16 cellular contexts compared by ENCODE assay signal in genomic region chr12:68739891-68740290, GRCh38. TPM values are rescaled to one million over a fixed set of nuclear protein-coding genes. Genes with fewer than 3 reads are reported as not detected.
A peak's percentile ranks its signal among the peaks of the same experiment; 100 is the strongest.
DNase-seq lines count a peak whose midpoint lies in the region; ATAC-seq and TF ChIP-seq lines count a peak whose summit lies in the region.
"Had no signal": no experiment of that assay in that cellular context is flagged by ENCODE, and none has a peak within 500 bp of the region (broad histone marks: within the 10 kb centered on the region; RNA-seq: fewer than 3 reads in every experiment).

No MANE protein-coding gene starts in this region.

- TF ChIP-seq CTCF in SK-N-SH (IDR thresholded peaks at IDR 0.05) (no peak), gastroesophageal sphincter (IDR thresholded peaks at IDR 0.05) (no peak), WERI-Rb-1 (IDR thresholded peaks at IDR 0.05; ENCODE audit: low read depth, low read length) (no peak)

- H3K9me3 ChIP-seq in SK-N-SH (no peaks in the 10 kb centered on the region), gastroesophageal sphincter (no peaks in the 10 kb centered on the region), WERI-Rb-1 (ENCODE audit: severe bottlenecking) (no peaks in the 10 kb centered on the region)
- H3K9me3 ChIP-seq: BLaER1 had no signal

- H3K4me1 ChIP-seq in SK-N-SH (ENCODE audit: control insufficient read depth in 1 of 2, insufficient read depth in 2 of 2, low read depth in 1 of 2, low read length in 1 of 2) = peaks cover 5% of the 10 kb centered on the region in 2 experiments; a peak in 2 of 4 replicates
- H3K4me1 ChIP-seq in gastroesophageal sphincter = no peaks in the 10 kb centered on the region

- H3K27me3 ChIP-seq in SK-N-SH (ENCODE audit: insufficient read depth) = no peaks in the 10 kb centered on the region
- no peaks in the 10 kb centered on the region for H3K27me3 ChIP-seq in gastroesophageal sphincter
- no peaks in the 10 kb centered on the region for H3K27me3 ChIP-seq in WERI-Rb-1 (ENCODE audit: insufficient read depth, low read depth, severe bottlenecking)
- H3K27me3 ChIP-seq: BLaER1 had no signal

- H3K4me2 ChIP-seq in SK-N-SH = no peak overlapping the region
- H3K4me2 ChIP-seq: BLaER1, GM23338 had no signal

- H3K4me3 ChIP-seq in SK-N-SH (ENCODE audit: low read depth in 2 of 2, low read length in 1 of 2) = no peak overlapping the region
- H3K4me3 ChIP-seq in gastroesophageal sphincter = no peak overlapping the region
- H3K4me3 ChIP-seq in WERI-Rb-1 (ENCODE audit: low read depth, low read length) = no peak overlapping the region
- H3K4me3 ChIP-seq: BLaER1, GM23338 had no signal

- no peak for ATAC-seq in gastroesophageal sphincter
- ATAC-seq: GM23338 had no signal

- CTCF ChIA-PET in SK-N-SH (lab: Yijun Ruan, JAX) = no interaction called here

- no peak overlapping the region for H2AFZ ChIP-seq in SK-N-SH (ENCODE audit: low read depth)
- H2AFZ ChIP-seq: GM23338 had no signal

- 66% methylated on average over 6 of the region's 6 CpGs for WGBS in SK-N-SH (ENCODE audit: low lambda C conversion rate)
- WGBS in gastroesophageal sphincter (ENCODE audit: low coverage in 1 of 2), 2 donors = 65 to 95% methylated on average over 4 to 6 of the region's 6 CpGs

- no peak for TF ChIP-seq POLR2A in gastroesophageal sphincter (IDR thresholded peaks at IDR 0.05)

- H3K9me2 ChIP-seq in SK-N-SH = no peaks in the 10 kb centered on the region

- H3K27ac ChIP-seq in SK-N-SH (ENCODE audit: low read depth in 2 of 2, low read length in 1 of 2) (peak overlapping the region; percentile 18 to 77; a peak in 3 of 4 replicates), gastroesophageal sphincter (no peak overlapping the region), WERI-Rb-1 (no peak overlapping the region)
- H3K27ac ChIP-seq: 22Rv1, BLaER1 had no signal

- TF ChIP-seq EP300 in SK-N-SH (IDR thresholded peaks at IDR 0.05; ENCODE audit: borderline replicate concordance in 1 of 2, low read depth in 1 of 2, low read length in 1 of 2) = peak in 1 of 2 experiments; percentile 89; a peak in 2 of 4 replicates
- no peak for TF ChIP-seq EP300 in gastroesophageal sphincter (IDR thresholded peaks at IDR 0.05)

- no peak for TF ChIP-seq RAD21 in SK-N-SH (IDR thresholded peaks at IDR 0.05; ENCODE audit: low read length)

- peaks cover 45 to 51% of the 10 kb centered on the region in 2 experiments for H3K36me3 ChIP-seq in SK-N-SH (replicated peaks in 1 of 2; ENCODE audit: control insufficient read depth in 1 of 2, insufficient read depth in 2 of 2, low read length in 1 of 2)
- H3K36me3 ChIP-seq in gastroesophageal sphincter = peaks cover 6 to 80% of the 10 kb centered on the region in 2 donors
- H3K36me3 ChIP-seq in WERI-Rb-1 = peaks cover 54% of the 10 kb centered on the region

- DNase-seq in DMS 273 (lab: John Stamatoyannopoulos, UW; ENCODE audit: unreplicated experiment) = peak; percentile 5
- no peak for DNase-seq in DMS 273 treated with DMSO at 0.1 percent for 48 hours (lab: John Stamatoyannopoulos, UW)
- peak; percentile 23 for DNase-seq in NCI-H2196 (lab: John Stamatoyannopoulos, UW; ENCODE audit: unreplicated experiment)
- DNase-seq in NCI-H2196 treated with DMSO at 0.1 percent for 48 hours (lab: John Stamatoyannopoulos, UW; ENCODE audit: unreplicated experiment) = no peak
- DNase-seq in SK-N-SH = peak; percentile 71
- DNase-seq in WERI-Rb-1 = no peak
- DNase-seq: CD8-positive, alpha-beta memory T cell; DMS153; DMS79 treated with DMSO at 0.1 percent for 48 hours; EL; H7; IMR-90 had no signal

- H3K9ac ChIP-seq in SK-N-SH = no peak overlapping the region
- H3K9ac ChIP-seq: BLaER1 had no signal

- POLR2A ChIA-PET in SK-N-SH (lab: Yijun Ruan, JAX) = interaction anchor here (0.7 kb wide), 1 partner anchor 14 kb away, joined by 3 read pairs; no protein-coding TSS in a partner anchor

- H4K20me1 ChIP-seq in SK-N-SH (ENCODE audit: insufficient read depth) = no peaks in the 10 kb centered on the region
- H4K20me1 ChIP-seq: BLaER1 had no signal

- peaks cover 14% of the 10 kb centered on the region for H3F3A ChIP-seq in SK-N-SH (replicated peaks; ENCODE audit: insufficient read depth)

- H3K79me2 ChIP-seq in SK-N-SH (ENCODE audit: insufficient read depth) = no peaks in the 10 kb centered on the region

TF ChIP-seq in SK-N-SH, 30 proteins besides CTCF, POLR2A, EP300 and RAD21:
- TF ChIP-seq TAF1 (IDR thresholded peaks at IDR 0.05; ENCODE audit: borderline replicate concordance, low read depth, low read length) = no peak
- no peak for TF ChIP-seq JUND (IDR thresholded peaks at IDR 0.05)
- no peak for TF ChIP-seq ELF1 (IDR thresholded peaks at IDR 0.05)
- TF ChIP-seq NFIC (IDR thresholded peaks at IDR 0.05; ENCODE audit: borderline replicate concordance) = peak; percentile 19; the same call in 1 of the 2 replicates
- no peak for TF ChIP-seq USF1 (IDR thresholded peaks at IDR 0.05; ENCODE audit: borderline replicate concordance, low read depth)
- peak; percentile 88 for TF ChIP-seq CHD2 (IDR thresholded peaks at IDR 0.05; ENCODE audit: low read length, partially characterized antibody)
- TF ChIP-seq TCF12 (IDR thresholded peaks at IDR 0.05) = peak; percentile 68
- 0 out of 2 replicates have a peak, but pooled peaks have one; percentile 20 for TF ChIP-seq PBX3 (IDR thresholded peaks at IDR 0.05)
- no peak for TF ChIP-seq MAX (IDR thresholded peaks at IDR 0.05; ENCODE audit: low read depth)
- TF ChIP-seq RCOR1 (IDR thresholded peaks at IDR 0.05; ENCODE audit: low read length) = peak; percentile 98
- TF ChIP-seq FOXJ3 (CRISPR knock-in tag; IDR thresholded peaks at IDR 0.05) = peak; percentile 77
- TF ChIP-seq GATA2 (CRISPR knock-in tag; IDR thresholded peaks at IDR 0.05) = peak; percentile 78
- no peak for TF ChIP-seq NRF1 (IDR thresholded peaks at IDR 0.05; ENCODE audit: low read depth, low read length)
- TF ChIP-seq SMC3 (IDR thresholded peaks at IDR 0.05; ENCODE audit: low read depth, low read length) = no peak
- TF ChIP-seq MXI1 (IDR thresholded peaks at IDR 0.05; ENCODE audit: low read depth, low read length) = peak; percentile 26; the same call in 1 of the 2 replicates
- peak; percentile 33; the same call in 1 of the 2 replicates for TF ChIP-seq POLR2AphosphoS5 (IDR thresholded peaks at IDR 0.05; ENCODE audit: low read depth, low read length)

RNA-seq across cellular contexts. Expression of gene SLC35E3, which starts 6.1 kb away (rescaled TPM):
- polyA plus RNA-seq in SK-N-SH (2012; rRNA removed) = 5.7 and 6.8 TPM in 2 replicates
- polyA plus RNA-seq in SK-N-SH (2012; cell fraction: cytosol; rRNA removed) = 5.6 and 6.7 TPM in 2 replicates
- polyA plus RNA-seq in SK-N-SH (2012; cell fraction: nucleus; rRNA removed) = 7.9 and 9.8 TPM in 2 replicates
- total RNA-seq in gastroesophageal sphincter = 10 to 100 TPM in 1 of 4 donors, 1 to 10 TPM in 3; 1.3 to 15.1 (median 4.9) TPM

RNA-seq across cellular contexts. Expression of gene NUP107, which starts 53.1 kb away (rescaled TPM):
- polyA plus RNA-seq in SK-N-SH (2012; rRNA removed) = 30.9 and 47.5 TPM in 2 replicates
- 28.8 and 42.6 TPM in 2 replicates for polyA plus RNA-seq in SK-N-SH (2012; cell fraction: cytosol; rRNA removed)
- 48.3 and 78.5 TPM in 2 replicates for polyA plus RNA-seq in SK-N-SH (2012; cell fraction: nucleus; rRNA removed)
- 10 to 100 TPM; 28.4 to 46.7 (median 29.5) TPM for total RNA-seq in gastroesophageal sphincter

Comparison
In these comparisons a context has a peak if more than half of its experiments do, and no peak if none do; other contexts are left out.
1. DNase-seq: peak in DMS 273 (single experiment), NCI-H2196 (single experiment) and SK-N-SH (single experiment); none in DMS 273 treated with DMSO at 0.1 percent for 48 hours (single experiment), NCI-H2196 treated with DMSO at 0.1 percent for 48 hours (single experiment) and WERI-Rb-1 (single experiment).
2. H3K27ac ChIP-seq: peak in SK-N-SH (2 of 2); none in gastroesophageal sphincter (0 of 4) and WERI-Rb-1 (single experiment).